Comparison of ENCODE assay signal across 18 cellular contexts in genomic region chr9:77960356-77961153, GRCh38.
A peak's percentile ranks its signal among the peaks of the same experiment; 100 is the strongest.
DNase-seq lines count a peak whose midpoint lies in the region; ATAC-seq, FAIRE-seq and TF ChIP-seq lines count a peak whose summit lies in the region.
"Had no signal": no experiment of that assay in that cellular context is flagged by ENCODE, and none has a peak within 500 bp of the region (broad histone marks: within the 10 kb centered on the region; RNA-seq: fewer than 3 reads in every experiment).

No MANE protein-coding gene starts in this region.

- peaks cover 59% of the 10 kb centered on the region for H3K4me1 Mint-ChIP-seq in osteocyte (ENCODE audit: unreplicated experiment)
- peaks cover 17% of the 10 kb centered on the region for H3K4me1 Mint-ChIP-seq in activated naive CD4-positive, alpha-beta T cell treated with anti-CD3 and anti-CD28 coated beads, Interleukin-2, amount 10 ng/mL, durations not matched to agents 7 days and 5 days
- H3K4me1 Mint-ChIP-seq: B cell had no signal

- no peak overlapping the region for H3K4ac ChIP-seq in H1 (replicated peaks; ENCODE audit: insufficient read length, low read depth, low read length)

- no peaks in the 10 kb centered on the region for H3K27me3 Mint-ChIP-seq in osteocyte (ENCODE audit: unreplicated experiment)
- no peaks in the 10 kb centered on the region for H3K27me3 Mint-ChIP-seq in activated naive CD4-positive, alpha-beta T cell treated with anti-CD3 and anti-CD28 coated beads, Interleukin-2, amount 10 ng/mL, durations not matched to agents 7 days and 5 days

- H3K79me2 ChIP-seq in H1 (ENCODE audit: control insufficient read depth in 1 of 2, insufficient read depth in 2 of 2, low read length in 2 of 2): peaks cover 0 to 87% of the 10 kb centered on the region in 2 experiments; a peak in 3 of 4 replicates

- H4K5ac ChIP-seq in H1 (ENCODE audit: insufficient read length, low read depth, low read length): no peak overlapping the region

- H2BK5ac ChIP-seq in H1 (ENCODE audit: low read depth, low read length): no peak overlapping the region

- no peak overlapping the region for H2BK12ac ChIP-seq in H1 (ENCODE audit: low read depth, low read length)

- peak overlapping the region; percentile 15 to 57; a peak in 3 of 4 replicates for H3K4me2 ChIP-seq in H1 (ENCODE audit: insufficient read depth in 1 of 2, low read depth in 2 of 2, low read length in 2 of 2)

- no peak overlapping the region for H3K18ac ChIP-seq in H1 (ENCODE audit: extremely low read depth, low read length)

- no peak overlapping the region for H2AK5ac ChIP-seq in H1 (ENCODE audit: low read depth, low read length)

- POLR2A ChIA-PET in H1 (lab: Charles Lee; ENCODE audit: partially characterized antibody): no interaction called here

- TF ChIP-seq EP300 in H1 (IDR thresholded peaks at IDR 0.05; ENCODE audit: borderline replicate concordance in 1 of 2, low read depth in 2 of 2, low read length in 2 of 2): no peak

- no peak overlapping the region for H2BK15ac ChIP-seq in H1 (ENCODE audit: low read length)

- H3K36me3 Mint-ChIP-seq in osteocyte (ENCODE audit: unreplicated experiment): no peaks in the 10 kb centered on the region
- peaks cover 5% of the 10 kb centered on the region for H3K36me3 Mint-ChIP-seq in activated naive CD4-positive, alpha-beta T cell treated with anti-CD3 and anti-CD28 coated beads, Interleukin-2, amount 10 ng/mL, durations not matched to agents 7 days and 5 days
- H3K36me3 Mint-ChIP-seq: IgD-negative memory B cell had no signal

- H2BK20ac ChIP-seq in H1 (ENCODE audit: low read length): no peak overlapping the region

- TF ChIP-seq POLR2A in H1 (IDR thresholded peaks at IDR 0.05; ENCODE audit: control extremely low read depth in 1 of 2, low read depth in 2 of 2, low read length in 2 of 2): no peak

- H4K20me1 ChIP-seq in H1 (replicated peaks in 1 of 2; ENCODE audit: control insufficient read depth in 1 of 2, insufficient read depth in 2 of 2, low read length in 2 of 2): peaks cover 2% of the 10 kb centered on the region in 2 experiments

- H3K4me1 ChIP-seq in NT2/D1 (ENCODE audit: insufficient read depth, insufficient read length): peaks cover 3% of the 10 kb centered on the region
- peaks cover 2 to 28% (median 18%) of the 10 kb centered on the region in 4 experiments for H3K4me1 ChIP-seq in H1 (replicated peaks in 1 of 4; ENCODE audit: control insufficient read depth in 3 of 4, insufficient read depth in 4 of 4, low read length in 3 of 4)

- H3K79me1 ChIP-seq in H1 (ENCODE audit: low read depth, low read length): no peaks in the 10 kb centered on the region; the same call in 1 of the 2 replicates

- H3K14ac ChIP-seq in H1 (ENCODE audit: insufficient read length): no peak overlapping the region

- 56% methylated on average over 5 of the region's 5 CpGs; no CpG with 5 or more reads in 1 of the 2 experiments for WGBS in H1 (ENCODE audit: extremely low coverage in 1 of 2, insufficient coverage in 1 of 2, insufficient read length in 1 of 2, insufficient replicate concordance in 2 of 2, low coverage in 1 of 2, low lambda C conversion rate in 2 of 2, missing lambda C conversion rate in 1 of 2), 2 experiments

- TF ChIP-seq CTCF in H1 (IDR thresholded peaks at IDR 0.05; ENCODE audit: control extremely low read depth in 1 of 3, insufficient read depth in 1 of 3, low read depth in 1 of 3, low read length in 3 of 3) (no peak), osteocyte (IDR thresholded peaks at IDR 0.05) (no peak)

- no peak overlapping the region for H3K4me3 ChIP-seq in NT2/D1 (ENCODE audit: insufficient read length, low read depth)
- no peak overlapping the region for H3K4me3 ChIP-seq in H1 (ENCODE audit: extremely low read depth in 1 of 4, insufficient read depth in 2 of 4, low read depth in 3 of 4, low read length in 4 of 4)
- H3K4me3 ChIP-seq: lower lobe of right lung, spleen had no signal

- H3K27me3 ChIP-seq in NT2/D1 (ENCODE audit: insufficient read depth, insufficient read length): no peaks in the 10 kb centered on the region
- no peaks in the 10 kb centered on the region for H3K27me3 ChIP-seq in H1 (replicated peaks in 1 of 4; ENCODE audit: control insufficient read depth in 3 of 4, extremely low read depth in 1 of 4, insufficient read depth in 3 of 4, low read length in 3 of 4)
- H3K27me3 ChIP-seq: spleen had no signal

- H3K4me3 Mint-ChIP-seq in osteocyte (ENCODE audit: unreplicated experiment): peak overlapping the region; percentile 59
- H3K4me3 Mint-ChIP-seq in activated naive CD4-positive, alpha-beta T cell treated with anti-CD3 and anti-CD28 coated beads, Interleukin-2, amount 10 ng/mL, durations not matched to agents 7 days and 5 days: no peak overlapping the region
- H3K4me3 Mint-ChIP-seq: activated naive CD8-positive, alpha-beta T cell treated with anti-CD3 and anti-CD28 coated beads, Interleukin-2, amount 10 ng/mL, durations not matched to agents 7 days and 5 days; B cell had no signal

- no peak overlapping the region for H2AFZ ChIP-seq in H1 (ENCODE audit: low read length)

- no peaks in the 10 kb centered on the region for H3K9me3 ChIP-seq in NT2/D1 (ENCODE audit: insufficient read depth, low read length)
- no peaks in the 10 kb centered on the region for H3K9me3 ChIP-seq in H1 (ENCODE audit: insufficient read depth in 2 of 2, low read depth in 1 of 2, low read length in 1 of 2)
- H3K9me3 ChIP-seq: lower lobe of right lung, spleen had no signal

- H2BK120ac ChIP-seq in H1 (replicated peaks; ENCODE audit: low read depth, low read length): no peak overlapping the region

- no peak overlapping the region for H4K91ac ChIP-seq in H1 (replicated peaks; ENCODE audit: insufficient read length, low read length)

- H4K8ac ChIP-seq in H1 (ENCODE audit: extremely low read depth, insufficient read depth, low read length): no peak overlapping the region

- H3K23me2 ChIP-seq in H1 (ENCODE audit: low read depth, low read length): no peaks in the 10 kb centered on the region

- no peak overlapping the region for H3K56ac ChIP-seq in H1 (replicated peaks; ENCODE audit: insufficient read length, low read depth, low read length)

- CTCF ChIA-PET in H1 (lab: Charles Lee; ENCODE audit: partially characterized antibody): interaction anchor here (1.0 to 2.0 kb wide), 4 partner anchors 16 to 75 kb away, joined by 3 to 8 read pairs (median 5); no protein-coding TSS in a partner anchor
- CTCF ChIA-PET in activated naive CD4-positive, alpha-beta T cell treated with anti-CD3 and anti-CD28 coated beads, Interleukin-2, amount 10 ng/mL, durations not matched to agents 7 days and 5 days (lab: Charles Lee): no interaction called here

- no peaks in the 10 kb centered on the region for H3K9me3 Mint-ChIP-seq in osteocyte (ENCODE audit: unreplicated experiment)
- H3K9me3 Mint-ChIP-seq in activated naive CD4-positive, alpha-beta T cell treated with anti-CD3 and anti-CD28 coated beads, Interleukin-2, amount 10 ng/mL, durations not matched to agents 7 days and 5 days: no peaks in the 10 kb centered on the region

- no peaks in the 10 kb centered on the region for H3K36me3 ChIP-seq in NT2/D1 (ENCODE audit: insufficient read depth, insufficient read length, low read length)
- no peaks in the 10 kb centered on the region for H3K36me3 ChIP-seq in H1 (ENCODE audit: control insufficient read depth in 2 of 4, insufficient read depth in 4 of 4, low read length in 3 of 4)
- H3K36me3 ChIP-seq: lower lobe of right lung, spleen had no signal

- no peak for ATAC-seq in HG03469 (IDR thresholded peaks at IDR 0.05; ENCODE audit: unreplicated experiment)
- ATAC-seq in HG03460 (IDR thresholded peaks at IDR 0.05; ENCODE audit: unreplicated experiment): no peak
- no peak for ATAC-seq in GM21447 (IDR thresholded peaks at IDR 0.05; ENCODE audit: unreplicated experiment)

- no peak overlapping the region for H3K9ac ChIP-seq in NT2/D1 (ENCODE audit: insufficient read length, low read depth)
- H3K9ac ChIP-seq in H1 (replicated peaks in 1 of 4; ENCODE audit: extremely low read depth in 1 of 4, low read depth in 3 of 4, low read length in 3 of 4): no peak overlapping the region; a peak in 1 of 7 replicates

- no peak overlapping the region for H3K23ac ChIP-seq in H1 (ENCODE audit: insufficient read length)

- no peak overlapping the region for H3K27ac ChIP-seq in H1 (ENCODE audit: low read depth, low read length)

- peak overlapping the region; percentile 88 for H3K27ac Mint-ChIP-seq in osteocyte (ENCODE audit: unreplicated experiment)
- no peak overlapping the region for H3K27ac Mint-ChIP-seq in activated naive CD4-positive, alpha-beta T cell treated with anti-CD3 and anti-CD28 coated beads, Interleukin-2, amount 10 ng/mL, durations not matched to agents 7 days and 5 days
- H3K27ac Mint-ChIP-seq: activated naive CD8-positive, alpha-beta T cell treated with anti-CD3 and anti-CD28 coated beads, Interleukin-2, amount 10 ng/mL, durations not matched to agents 7 days and 5 days; B cell; IgD-negative memory B cell had no signal

- FAIRE-seq in H1 (lab: Jason Lieb, UNC): peak; percentile 73

- TF ChIP-seq RAD21 in H1 (IDR thresholded peaks at IDR 0.05 in 1 of 2, conservative IDR thresholded peaks at IDR 0.05 in 1 of 2; ENCODE audit: low read depth in 2 of 2, low read length in 2 of 2): no peak

- peak; percentile 41 for DNase-seq in ELF-1 (ENCODE audit: low read depth, low spot score)
- peak; percentile 15 for DNase-seq in NT2/D1 (ENCODE audit: low read depth, low spot score)
- no peak for DNase-seq in H1 (ENCODE audit: low read depth in 1 of 2, low spot score in 2 of 2)
- DNase-seq in osteocyte (ENCODE audit: extremely low spot score, unreplicated experiment): no peak
- no peak for DNase-seq in activated naive CD4-positive, alpha-beta T cell treated with anti-CD3 and anti-CD28 coated beads, Interleukin-2, amount 10 ng/mL, durations not matched to agents 7 days and 5 days
- DNase-seq: activated CD4-positive, alpha-beta T cell treated with anti-CD3 and anti-CD28 coated beads for 1 hour; activated naive CD8-positive, alpha-beta T cell treated with anti-CD3 and anti-CD28 coated beads, Interleukin-2, amount 10 ng/mL, durations not matched to agents 7 days and 5 days; DMS79 treated with DMSO at 0.1 percent for 48 hours; erythroblast; lower lobe of right lung; NCI-H1105 treated with DMSO at 0.1 percent for 48 hours; spleen; substantia nigra had no signal

TF ChIP-seq in H1, 55 proteins besides CTCF, POLR2A, EP300 and RAD21:
- no peak for TF ChIP-seq HDAC6 (IDR thresholded peaks at IDR 0.05; ENCODE audit: low read depth, low read length)
- TF ChIP-seq EGR1 (IDR thresholded peaks at IDR 0.05; ENCODE audit: borderline replicate concordance, low read depth, low read length): no peak
- no peak for TF ChIP-seq TAF1 (IDR thresholded peaks at IDR 0.05; ENCODE audit: low read depth, low read length)
- TF ChIP-seq RXRA (IDR thresholded peaks at IDR 0.05; ENCODE audit: insufficient read depth, low read depth, low read length): no peak
- TF ChIP-seq SP1 (IDR thresholded peaks at IDR 0.05; ENCODE audit: low read depth, low read length): no peak
- TF ChIP-seq SIN3A (conservative IDR thresholded peaks at IDR 0.05 in 1 of 2, IDR thresholded peaks at IDR 0.05 in 1 of 2; ENCODE audit: low read depth in 1 of 2, low read length in 2 of 2): no peak
- no peak for TF ChIP-seq ATF3 (IDR thresholded peaks at IDR 0.05; ENCODE audit: insufficient read depth, low read depth, low read length)

Comparison
In these comparisons a context has a peak if more than half of its experiments do, and no peak if none do; other contexts are left out.
1. DNase-seq: peak in ELF-1 (single experiment) and NT2/D1 (single experiment); none in H1 (0 of 2), osteocyte (single experiment) and activated naive CD4-positive, alpha-beta T cell treated with anti-CD3 and anti-CD28 coated beads, Interleukin-2, amount 10 ng/mL, durations not matched to agents 7 days and 5 days (single experiment).